ENCODE assay signal across 8 cellular contexts in the genomic region with DNA sequence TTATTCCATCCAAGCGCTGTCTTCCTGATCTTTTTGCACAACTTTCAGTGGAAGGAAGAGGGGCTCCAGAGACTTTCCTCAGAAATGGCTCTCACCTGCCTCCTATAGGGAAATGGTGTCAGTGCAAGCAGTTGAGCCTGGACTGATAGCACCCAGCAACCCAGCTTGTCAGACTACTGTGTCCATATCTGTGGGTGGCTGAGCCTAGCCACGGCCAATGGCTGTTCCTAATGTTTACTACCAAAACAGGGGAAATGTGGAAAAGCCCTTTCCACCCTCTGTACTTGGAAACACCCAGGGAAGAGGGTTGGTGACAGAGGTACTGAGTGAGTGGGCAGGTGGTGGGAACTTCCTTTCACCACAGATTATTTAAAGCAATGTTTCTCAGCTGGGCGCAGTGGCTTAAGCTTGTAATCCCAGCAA. TPM values are rescaled to one million over a fixed set of nuclear protein-coding genes. Genes with fewer than 3 reads are reported as not detected.
A peak's percentile ranks its signal among the peaks of the same experiment; 100 is the strongest.
DNase-seq lines count a peak whose midpoint lies in the region; ATAC-seq and TF ChIP-seq lines count a peak whose summit lies in the region.

No MANE protein-coding gene starts in this region.

- no peak overlapping the region for H3K4me3 Mint-ChIP-seq in memory B cell

- 37 to 51% methylated on average over 3 of the region's 3 CpGs for WGBS in lower leg skin, 2 donors

- H3K4me1 Mint-ChIP-seq in memory B cell = peaks cover 5% of the 10 kb centered on the region

- ATAC-seq in memory B cell (ENCODE audit: low read depth) = no peak
- no peak for ATAC-seq in GM19328 (IDR thresholded peaks at IDR 0.05; ENCODE audit: unreplicated experiment)

- DNase-seq in SHP77 (lab: John Stamatoyannopoulos, UW) (peak; percentile 62 to 63), SHP77 treated with DMSO at 0.1 percent for 48 hours (lab: John Stamatoyannopoulos, UW) (no peak), HuH-7 (ENCODE audit: low spot score) (peak; percentile 66), RPMI7951 (ENCODE audit: low read depth) (peak; percentile 74), dermis blood vessel endothelial cell (peak; percentile 69), memory B cell (ENCODE audit: low spot score in 2 of 2) (peak; percentile 22 to 47), lower leg skin (ENCODE audit: low spot score in 2 of 2) (no peak)

- H3K36me3 Mint-ChIP-seq in memory B cell = peaks cover 2% of the 10 kb centered on the region

- H3K27ac Mint-ChIP-seq in memory B cell = no peak overlapping the region

- H3K4me3 ChIP-seq in lower leg skin (ENCODE audit: low read depth, poor library complexity, severe bottlenecking) = no peak overlapping the region

- no peak for TF ChIP-seq POLR2A in lower leg skin (IDR thresholded peaks at IDR 0.05)

- peaks cover 7% of the 10 kb centered on the region for H3K27me3 Mint-ChIP-seq in memory B cell

- intact Hi-C loops in lower leg skin (cut with DNase I; ENCODE audit: low total_unique reads) = no loop called here

- no peaks in the 10 kb centered on the region for H3K9me3 Mint-ChIP-seq in memory B cell

- no peak for TF ChIP-seq CTCF in lower leg skin (IDR thresholded peaks at IDR 0.05)

RNA-seq across cellular contexts. Expression of a gene that starts 4.3 kb away (rescaled TPM):
- total RNA-seq in RPMI7951 (2014; rRNA removed; shearing (Covaris generic)) = 118 and 143 TPM in 2 replicates
- total RNA-seq in dermis blood vessel endothelial cell (77.9 and 93.4 TPM in 2 replicates), lower leg skin (10 to 100 TPM; 38.5 to 51.3 (median 44.3) TPM)

RNA-seq across cellular contexts. Expression of a gene that starts 7.2 kb away (rescaled TPM):
- total RNA-seq in RPMI7951 (2014; rRNA removed; shearing (Covaris generic)) = 2.4 and 2.6 TPM in 2 replicates
- total RNA-seq in dermis blood vessel endothelial cell (0.23 TPM in 1 of 2 replicates, not detected in the other), lower leg skin (1 to 10 TPM in 1 of 4 donors, under 1 TPM in 1, not detected in 2; 0.25 to 1.2 TPM)

RNA-seq across cellular contexts. Expression of a gene that starts 55.3 kb away (rescaled TPM):
- total RNA-seq in RPMI7951 (2014; rRNA removed; shearing (Covaris generic)) = not detected in 2 replicates
- total RNA-seq in dermis blood vessel endothelial cell (not detected in 2 replicates), lower leg skin (not detected)

Comparison
In these comparisons a context has a peak if more than half of its experiments do, and no peak if none do; other contexts are left out.
1. DNase-seq: peak in SHP77 (2 of 2), HuH-7 (single experiment), RPMI7951 (single experiment), dermis blood vessel endothelial cell (single experiment) and memory B cell (2 of 2); none in SHP77 treated with DMSO at 0.1 percent for 48 hours (single experiment) and lower leg skin (0 of 2).